25 cellular contexts compared by ENCODE assay signal in the genomic region with DNA sequence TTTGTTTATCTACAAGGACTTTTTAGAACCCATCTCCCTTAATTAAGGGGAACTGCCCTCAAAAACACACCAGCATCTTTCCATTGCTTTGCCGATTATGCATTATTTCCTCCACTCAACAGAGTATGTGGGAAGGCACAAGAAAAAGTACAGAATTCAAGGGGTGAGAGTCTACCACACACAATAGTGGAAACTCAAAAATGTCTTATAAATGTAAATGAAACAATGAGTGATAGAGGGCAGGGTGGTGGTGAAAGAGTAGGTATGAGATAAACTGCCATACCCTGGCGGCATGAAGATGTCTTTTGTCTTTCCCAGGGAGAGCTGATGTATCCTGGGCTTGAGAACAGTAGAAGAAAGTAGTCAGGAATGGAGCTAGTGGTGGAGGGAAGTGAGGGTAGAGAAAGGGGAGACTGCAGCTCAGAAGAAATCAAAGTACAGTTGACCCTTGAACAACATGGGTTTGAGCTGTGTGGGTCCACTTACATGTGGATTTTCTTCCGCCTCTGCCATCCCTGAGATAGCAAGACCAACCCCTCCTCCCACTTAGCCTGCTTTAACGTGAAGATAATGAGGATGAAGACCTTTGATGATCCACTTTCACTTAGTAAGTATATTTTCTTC. TPM values are rescaled to one million over a fixed set of nuclear protein-coding genes. Genes with fewer than 3 reads are reported as not detected.
DNase-seq lines count a peak whose midpoint lies in the region; ATAC-seq, FAIRE-seq and TF ChIP-seq lines count a peak whose summit lies in the region.
"Had no signal": no experiment of that assay in that cellular context is flagged by ENCODE, and none has a peak within 500 bp of the region (broad histone marks: within the 10 kb centered on the region; RNA-seq: fewer than 3 reads in every experiment).

No MANE protein-coding gene starts in this region.

- peak; percentile 50 for FAIRE-seq in GM12891 (lab: Jason Lieb, UNC)
- FAIRE-seq: H1, HTR-8/SVneo, keratinocyte had no signal

- peak; percentile 65 for ATAC-seq in activated naive CD8-positive, alpha-beta T cell treated with anti-CD3 and anti-CD28 coated beads, Interleukin-2, amount 50 U/mL, for 24 hours
- peak; percentile 54 for ATAC-seq in stimulated activated naive CD8-positive, alpha-beta T cell treated with anti-CD3 and anti-CD28 coated beads, Interleukin-15, Interleukin-2, amounts not matched to agents 100 U/mL and 50 U/mL, for 24 hours
- ATAC-seq: gastroesophageal sphincter, mucosa of descending colon, sciatic nerve had no signal

- no peak for DNase-seq in activated naive CD4-positive, alpha-beta T cell treated with Interleukin-2 at 50 U/mL for 16 hours
- DNase-seq in GM12891 (ENCODE audit: insufficient read length, low spot score) (no peak), NCI-H526 (lab: John Stamatoyannopoulos, UW) (no peak), globus pallidus (ENCODE audit: low spot score) (no peak), islet precursor cell (no peak)
- no peak for DNase-seq in activated naive CD8-positive, alpha-beta T cell treated with anti-CD3 and anti-CD28 coated beads, Interleukin-2, amount 50 U/mL, for 24 hours
- no peak for DNase-seq in stimulated activated naive CD8-positive, alpha-beta T cell treated with anti-CD3 and anti-CD28 coated beads, Interleukin-15, Interleukin-2, amounts not matched to agents 100 U/mL and 50 U/mL, for 24 hours
- DNase-seq: activated CD8-positive, alpha-beta memory T cell treated with anti-CD3 and anti-CD28 coated beads, Interleukin-2, amount 50 U/mL, for 48 hours; activated naive CD8-positive, alpha-beta T cell treated with anti-CD3 and anti-CD28 coated beads, Interleukin-2, amount 10 ng/mL, durations not matched to agents 7 days and 5 days; central memory CD4-positive, alpha-beta T cell; dermis blood vessel endothelial cell; mucosa of descending colon; NCI-H1436 treated with DMSO at 0.1 percent for 48 hours; NCI-H510A; NK-92 treated with Interleukin-12 subunit alpha and Interleukin-12 subunit beta, amount 100 ng/mL, for 24 hours; posterior cingulate gyrus; SHP77 treated with DMSO at 0.1 percent for 48 hours; transverse colon had no signal

- H3K4me3 Mint-ChIP-seq in activated naive CD4-positive, alpha-beta T cell treated with anti-CD3 and anti-CD28 coated beads, Interleukin-2, amount 50 U/mL, for 24 hours, result peak overlapping the region; percentile 19
- H3K4me3 Mint-ChIP-seq in activated naive CD8-positive, alpha-beta T cell treated with anti-CD3 and anti-CD28 coated beads, Interleukin-2, amount 50 U/mL, for 24 hours, result peak overlapping the region; percentile 69
- H3K4me3 Mint-ChIP-seq: activated naive CD8-positive, alpha-beta T cell treated with anti-CD3 and anti-CD28 coated beads, Interleukin-2, amount 10 ng/mL, durations not matched to agents 7 days and 5 days; neural crest cell had no signal

- H3K27me3 Mint-ChIP-seq in activated naive CD4-positive, alpha-beta T cell treated with anti-CD3 and anti-CD28 coated beads, Interleukin-2, amount 50 U/mL, for 24 hours, result no peaks in the 10 kb centered on the region
- no peaks in the 10 kb centered on the region for H3K27me3 Mint-ChIP-seq in activated naive CD8-positive, alpha-beta T cell treated with anti-CD3 and anti-CD28 coated beads, Interleukin-2, amount 50 U/mL, for 24 hours
- H3K27me3 Mint-ChIP-seq: activated naive CD8-positive, alpha-beta T cell treated with anti-CD3 and anti-CD28 coated beads, Interleukin-2, amount 10 ng/mL, durations not matched to agents 7 days and 5 days had no signal

- TF ChIP-seq POLR2A in GM12891 (IDR thresholded peaks at IDR 0.05; ENCODE audit: low read depth, low read length), result peak; percentile 43; the same call in 1 of the 2 replicates

- H3K36me3 Mint-ChIP-seq in activated naive CD4-positive, alpha-beta T cell treated with anti-CD3 and anti-CD28 coated beads, Interleukin-2, amount 50 U/mL, for 24 hours, result peaks cover 15% of the 10 kb centered on the region
- H3K36me3 Mint-ChIP-seq in activated naive CD8-positive, alpha-beta T cell treated with anti-CD3 and anti-CD28 coated beads, Interleukin-2, amount 50 U/mL, for 24 hours (ENCODE audit: low read depth), result peaks cover 40% of the 10 kb centered on the region

- H3K27ac Mint-ChIP-seq in activated naive CD4-positive, alpha-beta T cell treated with anti-CD3 and anti-CD28 coated beads, Interleukin-2, amount 50 U/mL, for 24 hours, result no peak overlapping the region
- H3K27ac Mint-ChIP-seq in activated naive CD8-positive, alpha-beta T cell treated with anti-CD3 and anti-CD28 coated beads, Interleukin-2, amount 50 U/mL, for 24 hours, result peak overlapping the region; percentile 91
- H3K27ac Mint-ChIP-seq: activated naive CD8-positive, alpha-beta T cell treated with anti-CD3 and anti-CD28 coated beads, Interleukin-2, amount 10 ng/mL, durations not matched to agents 7 days and 5 days had no signal

- peaks cover 24% of the 10 kb centered on the region for H3K4me1 Mint-ChIP-seq in activated naive CD4-positive, alpha-beta T cell treated with anti-CD3 and anti-CD28 coated beads, Interleukin-2, amount 50 U/mL, for 24 hours
- H3K4me1 Mint-ChIP-seq in activated naive CD8-positive, alpha-beta T cell treated with anti-CD3 and anti-CD28 coated beads, Interleukin-2, amount 50 U/mL, for 24 hours, result peaks cover 53% of the 10 kb centered on the region
- H3K4me1 Mint-ChIP-seq: neural crest cell had no signal

- H3K9me3 Mint-ChIP-seq in activated naive CD4-positive, alpha-beta T cell treated with anti-CD3 and anti-CD28 coated beads, Interleukin-2, amount 50 U/mL, for 24 hours, result no peaks in the 10 kb centered on the region
- no peaks in the 10 kb centered on the region for H3K9me3 Mint-ChIP-seq in activated naive CD8-positive, alpha-beta T cell treated with anti-CD3 and anti-CD28 coated beads, Interleukin-2, amount 50 U/mL, for 24 hours
- H3K9me3 Mint-ChIP-seq: activated naive CD8-positive, alpha-beta T cell treated with anti-CD3 and anti-CD28 coated beads, Interleukin-2, amount 10 ng/mL, durations not matched to agents 7 days and 5 days; neural crest cell had no signal

TF ChIP-seq in GM12891, 5 proteins besides CTCF, POLR2A, EP300 and RAD21:
- TF ChIP-seq POLR2AphosphoS5 (IDR thresholded peaks at IDR 0.05; ENCODE audit: low read depth, low read length) (peak; percentile 44; the same call in 1 of the 2 replicates), TAF1 (IDR thresholded peaks at IDR 0.05; ENCODE audit: low read depth, low read length) (no peak)

RNA-seq across cellular contexts. Expression of a gene that starts 24.4 kb away (rescaled TPM):
- 88.3 TPM for polyA plus RNA-seq in GM12891 (2012; ENCODE audit: low read depth, missing spikeins)
